ENCODE assay signal across 8 cellular contexts in genomic region chr11:76860539-76861475, GRCh38. TPM values are rescaled to one million over a fixed set of nuclear protein-coding genes. Genes with fewer than 3 reads are reported as not detected.
DNase-seq lines count a peak whose midpoint lies in the region; ATAC-seq and TF ChIP-seq lines count a peak whose summit lies in the region.

Gene ACER3 (plus strand): TSS chr11:76860918. CDS start chr11:76860977, 59 bp downstream.

- peaks cover 24% of the 10 kb centered on the region for H3K4me1 Mint-ChIP-seq in activated naive CD8-positive, alpha-beta T cell (ENCODE audit: low read depth)

- peak within 1 kb of the TSS; percentile 89 for H2AFZ ChIP-seq in trophoblast cell (ENCODE audit: insufficient read depth, low read length, poor library complexity)

- H2AK5ac ChIP-seq in trophoblast cell (ENCODE audit: low read length): peak within 1 kb of the TSS; percentile 60

- peak within 1 kb of the TSS; percentile 96 for H4K12ac ChIP-seq in trophoblast cell (ENCODE audit: low read depth, low read length)

- peak within 1 kb of the TSS; percentile 92 for H3K9ac ChIP-seq in trophoblast cell (ENCODE audit: low read length)

- peak within 1 kb of the TSS; percentile 98 for H4K8ac ChIP-seq in trophoblast cell (ENCODE audit: low read depth, low read length)

- no peaks in the 10 kb centered on the region for H3K9me3 Mint-ChIP-seq in activated naive CD8-positive, alpha-beta T cell (ENCODE audit: low read depth)

- H3K18ac ChIP-seq in trophoblast cell (ENCODE audit: low read length): peak within 1 kb of the TSS; percentile 98

- no peaks in the 10 kb centered on the region for H3K27me3 Mint-ChIP-seq in activated naive CD8-positive, alpha-beta T cell

- intact Hi-C loops in Right ventricle myocardium inferior (cut with DNase I): loop anchor here (2.0 to 5.0 kb wide), 2 partner anchors 56 to 418 kb away; no protein-coding TSS in a partner anchor

- peak within 1 kb of the TSS; percentile 78 for H2BK12ac ChIP-seq in trophoblast cell (ENCODE audit: low read length)

- H3K4me3 ChIP-seq in GM12865 (ENCODE audit: low read depth, low read length) (peak within 1 kb of the TSS; percentile 93), trophoblast cell (ENCODE audit: low read depth, low read length) (peak within 1 kb of the TSS; percentile 95), tibial nerve (peak within 1 kb of the TSS; percentile 72 to 95 (median 86))

- no peak for TF ChIP-seq CTCF in GM12865 (IDR thresholded peaks at IDR 0.05; ENCODE audit: insufficient read depth, low read depth, low read length, missing control alignments)
- peak in 4 of 5 experiments; percentile 8 to 39 (median 23) for TF ChIP-seq CTCF in tibial nerve (IDR thresholded peaks at IDR 0.05)

- H2BK5ac ChIP-seq in trophoblast cell (ENCODE audit: low read depth, low read length, poor library complexity): peak within 1 kb of the TSS; percentile 89

- no peaks in the 10 kb centered on the region for H3K36me3 Mint-ChIP-seq in activated naive CD8-positive, alpha-beta T cell

- H3K79me1 ChIP-seq in trophoblast cell (ENCODE audit: low read length): peaks cover 6% of the 10 kb centered on the region

- peak within 1 kb of the TSS; percentile 84 for H4K91ac ChIP-seq in trophoblast cell (ENCODE audit: low read depth, low read length)

- peak within 1 kb of the TSS; percentile 96 for H2BK120ac ChIP-seq in trophoblast cell (ENCODE audit: insufficient read depth, low read length, poor library complexity)

- H3K9me3 ChIP-seq in trophoblast cell (ENCODE audit: insufficient read depth, low read depth, low read length): no peaks in the 10 kb centered on the region
- H3K9me3 ChIP-seq in tibial nerve: no peaks in the 10 kb centered on the region

- peak within 1 kb of the TSS; percentile 96 for H3K4ac ChIP-seq in trophoblast cell (ENCODE audit: low read depth, low read length)

- H3K23ac ChIP-seq in trophoblast cell (ENCODE audit: low read length): no peak within 1 kb of the TSS

- no CpG with 5 or more reads among the region's 73 CpGs for WGBS in trophoblast cell (ENCODE audit: extremely low coverage, insufficient coverage, insufficient read length)
- 1% methylated on average over 32 to 52 of the region's 73 CpGs for WGBS in tibial nerve, 2 donors

- H3K27ac ChIP-seq in trophoblast cell (ENCODE audit: low read depth, low read length) (peak within 1 kb of the TSS; percentile 9), tibial nerve (peak within 1 kb of the TSS; percentile 83 to 92 (median 92))

- H3K4me2 ChIP-seq in trophoblast cell (ENCODE audit: low read length): peak within 1 kb of the TSS; percentile 82

- ATAC-seq in HG02571 (IDR thresholded peaks at IDR 0.05; ENCODE audit: unreplicated experiment) (peak; percentile 96), Right ventricle myocardium inferior (peak; percentile 100)

- peaks cover 6% of the 10 kb centered on the region for H3K79me2 ChIP-seq in trophoblast cell (ENCODE audit: control insufficient read depth, insufficient read depth, low read length, poor library complexity)

- peak within 1 kb of the TSS; percentile 98 for H3K14ac ChIP-seq in trophoblast cell (ENCODE audit: low read length)

- peak within 1 kb of the TSS; percentile 64 for H3K27ac Mint-ChIP-seq in activated naive CD8-positive, alpha-beta T cell

- TF ChIP-seq POLR2A in tibial nerve (IDR thresholded peaks at IDR 0.05): peak; percentile 80 to 92

- peak in 1 of 2 donors; percentile 80 for TF ChIP-seq EP300 in tibial nerve (IDR thresholded peaks at IDR 0.05)

- H3K4me1 ChIP-seq in trophoblast cell (ENCODE audit: control insufficient read depth in 1 of 2, insufficient read depth in 2 of 2, low read length in 2 of 2) (peaks cover 4 to 11% of the 10 kb centered on the region in 2 experiments), tibial nerve (peaks cover 0 to 37% (median 10%) of the 10 kb centered on the region in 4 donors)

- H3K36me3 ChIP-seq in trophoblast cell (ENCODE audit: control insufficient read depth in 1 of 2, insufficient read depth in 2 of 2, low read length in 2 of 2) (no peaks in the 10 kb centered on the region), tibial nerve (no peaks in the 10 kb centered on the region)

- H3K27me3 ChIP-seq in trophoblast cell (ENCODE audit: insufficient read depth, low read length) (no peaks in the 10 kb centered on the region), tibial nerve (no peaks in the 10 kb centered on the region)

- DNase-seq in GM12865 (ENCODE audit: low read depth): peak; percentile 96
- DNase-seq in NAMALWA (ENCODE audit: low spot score): peak; percentile 96
- DNase-seq in SKM-1 treated with dmso at 0.1 percent for 144 hours (lab: John Stamatoyannopoulos, UW; ENCODE audit: unreplicated experiment): peak; percentile 82
- peak; percentile 97 for DNase-seq in Right ventricle myocardium inferior (ENCODE audit: missing footprints)
- peak; percentile 91 to 97 for DNase-seq in trophoblast cell
- peak; percentile 81 to 89 for DNase-seq in tibial nerve (ENCODE audit: low spot score in 2 of 2)

- H3K4me3 Mint-ChIP-seq in activated naive CD8-positive, alpha-beta T cell: peak within 1 kb of the TSS; percentile 91

RNA-seq across cellular contexts. Expression of gene ACER3, which starts in this region (rescaled TPM):
- 9.9 TPM for total RNA-seq in Right ventricle myocardium inferior
- polyA plus RNA-seq in trophoblast cell (2013): 15.8 and 15.9 TPM in 2 replicates
- total RNA-seq in tibial nerve: 10 to 100 TPM; 20.5 to 30.6 (median 23.0) TPM

Comparison
In these comparisons a context has a peak if more than half of its experiments do, and no peak if none do; other contexts are left out.
1. Peak in every context shown above with its lines: DNase-seq, ATAC-seq, H3K4me3 ChIP-seq and H3K27ac ChIP-seq.